ENCODE assay signal across 10 cellular contexts in the genomic region with DNA sequence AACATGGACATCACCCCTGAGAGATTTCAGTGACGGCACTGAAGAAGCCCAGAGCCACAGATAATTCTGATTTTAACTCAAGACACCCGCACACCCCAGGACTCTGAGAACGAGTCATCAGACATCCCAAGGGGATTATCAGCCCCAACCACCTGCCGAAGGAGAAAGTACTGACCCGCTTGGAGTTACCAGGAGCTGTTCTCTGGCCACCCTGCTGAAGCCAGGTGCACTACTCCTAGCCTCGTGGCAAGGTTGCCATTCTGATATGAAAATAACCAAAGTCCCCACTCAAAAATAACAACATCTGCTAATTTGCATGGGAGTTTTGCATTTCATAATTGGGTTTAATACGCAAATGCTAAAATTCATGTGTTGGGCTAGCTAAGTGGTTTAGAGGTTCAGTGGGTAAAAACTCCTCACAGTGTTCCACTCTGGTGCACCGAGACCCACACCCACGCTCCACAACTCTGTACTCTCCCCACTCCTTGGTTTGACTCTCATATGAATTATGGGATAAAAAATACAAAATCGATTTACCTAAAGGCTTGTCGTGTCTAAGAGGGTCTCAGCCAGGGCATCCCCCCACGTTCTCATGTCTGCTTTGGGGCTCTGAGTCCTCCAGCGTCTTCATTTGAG.
DNase-seq lines count a peak whose midpoint lies in the region; ATAC-seq lines count a peak whose summit lies in the region.
"Had no signal": no experiment of that assay in that cellular context is flagged by ENCODE, and none has a peak within 500 bp of the region (broad histone marks: within the 10 kb centered on the region; RNA-seq: fewer than 3 reads in every experiment).

No MANE protein-coding gene starts in this region.

- H3K9me3 Mint-ChIP-seq in immature natural killer cell: no peaks in the 10 kb centered on the region
- H3K9me3 Mint-ChIP-seq: activated T-helper 2 cell treated with anti-CD3 and anti-CD28 coated beads, Interferon-gamma antibody, Interleukin-2, Interleukin-4, amounts not matched to agents 10 μg/mL and 5 μg/mL and 100 μg/mL, durations not matched to agents 14 hours and 24 hours and 36 hours had no signal

- H3K36me3 Mint-ChIP-seq in immature natural killer cell: peaks cover 0 to 6% (median under 1%) of the 10 kb centered on the region in 3 donors

- DNase-seq in immature natural killer cell: no peak
- no peak for DNase-seq in left cardiac atrium
- DNase-seq in left ventricle myocardium superior: no peak
- no peak for DNase-seq in NCI-H2171 treated with DMSO at 0.1 percent for 48 hours (lab: John Stamatoyannopoulos, UW)
- no peak for DNase-seq in AG20443 (ENCODE audit: low spot score)
- DNase-seq: caudate nucleus had no signal

- H3K4me3 Mint-ChIP-seq in immature natural killer cell: no peak overlapping the region

- peak overlapping the region in 5 of 6 donors; percentile 5 to 55 (median 47) for H3K27ac Mint-ChIP-seq in immature natural killer cell
- H3K27ac Mint-ChIP-seq: activated T-helper 2 cell treated with anti-CD3 and anti-CD28 coated beads, Interferon-gamma antibody, Interleukin-2, Interleukin-4, amounts not matched to agents 10 μg/mL and 5 μg/mL and 100 μg/mL, durations not matched to agents 14 hours and 24 hours and 36 hours had no signal

- peaks cover 5 to 12% (median 6%) of the 10 kb centered on the region in 3 donors for H3K27me3 Mint-ChIP-seq in immature natural killer cell (ENCODE audit: low read depth in 3 of 3)

- intact Hi-C loops in left cardiac atrium (cut with DNase I): loop anchor here in 1 of 2 donors (10.0 kb wide), 1 partner anchor 100 kb away; no protein-coding TSS in a partner anchor
- intact Hi-C loops in left ventricle myocardium superior (cut with micrococcal nuclease): no loop called here

- peaks cover 15 to 48% of the 10 kb centered on the region in 2 donors for H3K4me1 Mint-ChIP-seq in immature natural killer cell

- ATAC-seq in GM18502 (IDR thresholded peaks at IDR 0.05; ENCODE audit: poor library complexity, unreplicated experiment): peak; percentile 28
- peak; percentile 46 for ATAC-seq in GM19467 (IDR thresholded peaks at IDR 0.05; ENCODE audit: unreplicated experiment)
- ATAC-seq in HG03280 (IDR thresholded peaks at IDR 0.05; ENCODE audit: unreplicated experiment): peak; percentile 36
- ATAC-seq in left cardiac atrium: no peak
- no peak for ATAC-seq in left ventricle myocardium superior

Comparison
In these comparisons a context has a peak if more than half of its experiments do, and no peak if none do; other contexts are left out.
1. ATAC-seq: peak in GM18502 (single experiment), GM19467 (single experiment) and HG03280 (single experiment); none in left cardiac atrium (0 of 2) and left ventricle myocardium superior (single experiment).